ENCODE assay signal across 23 cellular contexts in genomic region chr10:46998595-46998994, GRCh38.
"Had no signal": no experiment of that assay in that cellular context is flagged by ENCODE, and none has a peak within 500 bp of the region (broad histone marks: within the 10 kb centered on the region; RNA-seq: fewer than 3 reads in every experiment).

No MANE protein-coding gene starts in this region.

- H3K4me3 ChIP-seq: esophagus squamous epithelium, gastrocnemius medialis, heart right ventricle, left lung, lower lobe of right lung had no signal

- DNase-seq: cortex of kidney; effector CD8-positive, alpha-beta T cell; effector memory CD8-positive, alpha-beta T cell; endodermal cell; erythroblast; esophagus squamous epithelium; foreskin fibroblast; gastrocnemius medialis; glutamatergic neuron; head of caudate nucleus; heart right ventricle; hippocampal formation; immature natural killer cell; islet precursor cell; kidney; kidney glomerular epithelial cell; left lung; left ventricle myocardium superior; lower lobe of right lung; mesenchymal stem cell; naive B cell had no signal

- H3K4me1 ChIP-seq: esophagus squamous epithelium, gastrocnemius medialis, left lung, lower lobe of right lung had no signal

- H3K9me3 ChIP-seq: gastrocnemius medialis, left lung, lower lobe of right lung had no signal

- H3K27ac ChIP-seq: epithelial cell of prostate, esophagus squamous epithelium, gastrocnemius medialis, heart right ventricle, left lung, lower lobe of right lung had no signal

- H3K36me3 ChIP-seq: esophagus squamous epithelium, gastrocnemius medialis, heart right ventricle, left lung, lower lobe of right lung had no signal

- ATAC-seq: effector memory CD8-positive, alpha-beta T cell; esophagus mucosa; gastrocnemius medialis; heart right ventricle; left ventricle myocardium superior; lower lobe of right lung had no signal

- H3K27me3 ChIP-seq: esophagus squamous epithelium, gastrocnemius medialis, heart right ventricle, left lung had no signal
